Comparison of ENCODE assay signal across 30 cellular contexts in the genomic region with DNA sequence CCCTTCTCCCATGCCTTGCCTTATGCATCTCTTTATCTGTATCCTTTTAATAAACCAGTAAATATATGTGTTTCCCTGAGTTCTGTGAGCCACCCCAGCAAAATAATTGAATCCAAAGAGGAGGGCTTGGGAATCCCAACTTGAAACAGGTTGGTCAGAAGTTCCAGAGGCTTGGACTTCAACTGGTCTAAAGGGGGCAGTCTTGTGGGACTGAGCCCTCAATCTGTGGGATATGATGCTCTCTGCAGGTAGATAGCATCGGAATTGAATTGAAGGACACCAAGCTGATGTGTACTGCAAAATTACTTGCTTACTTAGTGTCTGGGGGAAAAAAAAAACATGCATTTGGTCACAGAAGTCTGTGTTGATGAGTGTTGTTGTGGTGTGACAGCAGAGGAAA.
"Had no signal": no experiment of that assay in that cellular context is flagged by ENCODE, and none has a peak within 500 bp of the region (broad histone marks: within the 10 kb centered on the region; RNA-seq: fewer than 3 reads in every experiment).

No MANE protein-coding gene starts in this region.

- ATAC-seq: left colon; left lung; lower lobe of right lung; mucosa of descending colon; naive thymus-derived CD4-positive, alpha-beta T cell; natural killer cell treated with Interleukin-12 subunit alpha and Interleukin-12 subunit beta and Interleukin-15 and Interleukin-18, amount 100 ng/mL, for 72 hours; right lobe of liver; stimulated activated memory B cell treated with anti-CD40 and anti-IgM and Interleukin-4, amounts not matched to agents 10 μg/mL and 1 μg/mL and 100 μg/mL, for 72 hours; stimulated activated naive CD8-positive, alpha-beta T cell treated with anti-CD3 and anti-CD28 coated beads, Interleukin-15, amount 100 ng/mL, for 72 hours had no signal

- H3K4me2 ChIP-seq: smooth muscle cell had no signal

- H3K36me3 Mint-ChIP-seq: naive thymus-derived CD4-positive, alpha-beta T cell; natural killer cell treated with Interleukin-12 subunit alpha and Interleukin-12 subunit beta and Interleukin-15 and Interleukin-18, amount 100 ng/mL, for 72 hours; stimulated activated memory B cell treated with anti-CD40 and anti-IgM and Interleukin-4, amounts not matched to agents 10 μg/mL and 1 μg/mL and 100 μg/mL, for 72 hours; type B pancreatic cell had no signal

- H3K9me3 ChIP-seq: left lung, lower lobe of right lung, mucosa of descending colon, neutrophil, ovary, right lobe of liver, uterus had no signal

- H3K4me1 Mint-ChIP-seq: immature natural killer cell; naive thymus-derived CD4-positive, alpha-beta T cell; stimulated activated memory B cell treated with anti-CD40 and anti-IgM and Interleukin-4, amounts not matched to agents 10 μg/mL and 1 μg/mL and 100 μg/mL, for 72 hours; stimulated activated naive CD8-positive, alpha-beta T cell treated with anti-CD3 and anti-CD28 coated beads, Interleukin-15, amount 100 ng/mL, for 72 hours had no signal

- H3K27me3 ChIP-seq: left lung, neutrophil, ovary, right atrium auricular region, right lobe of liver, tibial nerve, uterus had no signal

- H3K4me3 ChIP-seq: left lung, lower lobe of right lung, mucosa of descending colon, ovary, right atrium auricular region, right lobe of liver, smooth muscle cell, tibial nerve, uterus had no signal

- H3K27me3 Mint-ChIP-seq: naive thymus-derived CD4-positive, alpha-beta T cell; natural killer cell treated with Interleukin-12 subunit alpha and Interleukin-12 subunit beta and Interleukin-15 and Interleukin-18, amount 100 ng/mL, for 72 hours; progenitor cell of endocrine pancreas; stimulated activated memory B cell treated with anti-CD40 and anti-IgM and Interleukin-4, amounts not matched to agents 10 μg/mL and 1 μg/mL and 100 μg/mL, for 72 hours; stimulated activated naive CD8-positive, alpha-beta T cell treated with anti-CD3 and anti-CD28 coated beads, Interleukin-15, amount 100 ng/mL, for 72 hours; type B pancreatic cell had no signal

- H3K4me3 Mint-ChIP-seq: immature natural killer cell; naive thymus-derived CD4-positive, alpha-beta T cell; natural killer cell treated with Interleukin-12 subunit alpha and Interleukin-12 subunit beta and Interleukin-15 and Interleukin-18, amount 100 ng/mL, for 72 hours; stimulated activated memory B cell treated with anti-CD40 and anti-IgM and Interleukin-4, amounts not matched to agents 10 μg/mL and 1 μg/mL and 100 μg/mL, for 72 hours; stimulated activated naive CD8-positive, alpha-beta T cell treated with anti-CD3 and anti-CD28 coated beads, Interleukin-15, amount 100 ng/mL, for 72 hours; type B pancreatic cell had no signal

- H3K36me3 ChIP-seq: left lung, lower lobe of right lung, neutrophil, ovary, right atrium auricular region, right lobe of liver, tibial nerve, uterus had no signal

- DNase-seq: hypothalamus; immature natural killer cell; kidney; left colon; left lung; lower lobe of right lung; mammary epithelial cell; mesenchymal stem cell; midbrain; mucosa of descending colon; occipital lobe; ovary; right lobe of liver; stimulated activated CD4-positive, alpha-beta T cell treated with anti-CD3 and anti-CD28 coated beads, Interleukin-1b, Interleukin-23, amount 100 ng/mL, for 48 hours; stimulated activated CD4-positive, alpha-beta T cell treated with anti-CD3 and anti-CD28 coated beads, Interleukin-2, amount 100 ng/mL, for 48 hours; stimulated activated CD4-positive, alpha-beta T cell treated with anti-CD3 and anti-CD28 coated beads, Interleukin-4, amount 100 ng/mL, for 4 hours; stimulated activated CD8-positive, alpha-beta memory T cell treated with anti-CD3 and anti-CD28 coated beads, Interleukin-4, amount 100 ng/mL, for 48 hours; stimulated activated naive CD4-positive, alpha-beta T cell treated with Interleukin-2 at 50 U/mL for 16 hours; stimulated activated naive CD8-positive, alpha-beta T cell treated with anti-CD3 and anti-CD28 coated beads, Interleukin-15, amount 100 ng/mL, for 72 hours; substantia nigra; uterus had no signal

- H3K4me1 ChIP-seq: left lung, lower lobe of right lung, right atrium auricular region, right lobe of liver, tibial nerve, uterus had no signal

- H3K9me3 Mint-ChIP-seq: stimulated activated memory B cell treated with anti-CD40 and anti-IgM and Interleukin-4, amounts not matched to agents 10 μg/mL and 1 μg/mL and 100 μg/mL, for 72 hours; stimulated activated naive CD8-positive, alpha-beta T cell treated with anti-CD3 and anti-CD28 coated beads, Interleukin-15, amount 100 ng/mL, for 72 hours; type B pancreatic cell had no signal

- H3K27ac Mint-ChIP-seq: immature natural killer cell; naive thymus-derived CD4-positive, alpha-beta T cell; natural killer cell treated with Interleukin-12 subunit alpha and Interleukin-12 subunit beta and Interleukin-15 and Interleukin-18, amount 100 ng/mL, for 72 hours; progenitor cell of endocrine pancreas; stimulated activated memory B cell treated with anti-CD40 and anti-IgM and Interleukin-4, amounts not matched to agents 10 μg/mL and 1 μg/mL and 100 μg/mL, for 72 hours; stimulated activated naive CD8-positive, alpha-beta T cell treated with anti-CD3 and anti-CD28 coated beads, Interleukin-15, amount 100 ng/mL, for 72 hours; type B pancreatic cell had no signal

- H3K27ac ChIP-seq: left lung, lower lobe of right lung, neutrophil, ovary, right atrium auricular region, right lobe of liver, tibial nerve, uterus had no signal
